ENCODE assay signal across 27 cellular contexts in the genomic region with DNA sequence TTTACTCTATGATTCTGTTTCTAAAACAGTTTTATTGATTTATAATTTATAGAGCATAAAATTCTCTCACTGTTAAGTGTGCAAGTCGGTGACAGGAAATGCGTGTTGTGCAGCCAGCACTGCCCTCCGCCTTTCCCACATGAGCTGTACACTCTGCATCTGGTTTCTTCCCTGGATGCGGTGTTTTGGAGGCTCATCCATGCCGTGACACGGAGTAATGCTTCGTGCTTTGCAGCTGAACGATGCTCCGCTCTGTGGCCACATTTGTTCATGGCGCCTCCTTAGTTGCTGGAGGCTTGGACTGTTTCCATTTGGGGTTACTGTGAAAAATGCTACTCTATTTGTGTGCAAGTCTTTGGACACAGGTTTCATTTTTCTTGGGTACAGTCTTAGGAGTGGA. TPM values are rescaled to one million over a fixed set of nuclear protein-coding genes. Genes with fewer than 3 reads are reported as not detected.
"Had no signal": no experiment of that assay in that cellular context is flagged by ENCODE, and none has a peak within 500 bp of the region (broad histone marks: within the 10 kb centered on the region; RNA-seq: fewer than 3 reads in every experiment).

No MANE protein-coding gene starts in this region.

- DNase-seq: activated CD4-positive, alpha-beta memory T cell treated with anti-CD3 and anti-CD28 coated beads, Interleukin-2, amount 10 ng/mL, durations not matched to agents 7 days and 5 days; activated CD4-positive, alpha-beta T cell treated with anti-CD3 and anti-CD28 coated beads, Interleukin-2, amount 10 ng/mL, durations not matched to agents 7 days and 5 days; activated CD4-positive, CD25-positive, alpha-beta regulatory T cell treated with anti-CD3 and anti-CD28 coated beads, Interleukin-2, amount 50 U/mL, for 72 hours; activated CD8-positive, alpha-beta memory T cell treated with anti-CD3 and anti-CD28 coated beads, Interleukin-2, amount 50 U/mL, for 48 hours; activated gamma-delta T cell; activated naive CD4-positive, alpha-beta T cell treated with anti-CD3 and anti-CD28 coated beads, Interleukin-2, amount 10 ng/mL, durations not matched to agents 7 days and 5 days; activated naive CD8-positive, alpha-beta T cell treated with anti-CD3 and anti-CD28 coated beads, Interleukin-2, amount 10 ng/mL, durations not matched to agents 7 days and 5 days; activated T-cell treated with anti-CD3 and anti-CD28 coated beads, Interleukin-2, amount 50 U/mL, for 24 hours; brain microvascular endothelial cell; kidney glomerular epithelial cell; left ventricle myocardium inferior; mesendoderm; mucosa of descending colon; nucleus accumbens; psoas muscle; stimulated activated CD4-positive, alpha-beta T cell treated with anti-CD3 and anti-CD28 coated beads, Interleukin-15, amount 100 ng/mL, for 24 hours; stimulated activated CD4-positive, alpha-beta T cell treated with anti-CD3 and anti-CD28 coated beads, Interleukin-2, amount 100 ng/mL, for 24 hours; stimulated activated naive CD4-positive, alpha-beta T cell; T-helper 9 cell; tibial artery had no signal

- ATAC-seq: esophagus mucosa, mucosa of descending colon, psoas muscle had no signal

- H3K4me3 Mint-ChIP-seq: activated CD4-positive, alpha-beta memory T cell treated with anti-CD3 and anti-CD28 coated beads, Interleukin-2, amount 10 ng/mL, durations not matched to agents 7 days and 5 days; activated CD4-positive, alpha-beta T cell treated with anti-CD3 and anti-CD28 coated beads, Interleukin-2, amount 10 ng/mL, durations not matched to agents 7 days and 5 days; activated naive CD4-positive, alpha-beta T cell treated with anti-CD3 and anti-CD28 coated beads, Interleukin-2, amount 10 ng/mL, durations not matched to agents 7 days and 5 days; activated naive CD8-positive, alpha-beta T cell treated with anti-CD3 and anti-CD28 coated beads, Interleukin-2, amount 10 ng/mL, durations not matched to agents 7 days and 5 days; activated T-cell treated with anti-CD3 and anti-CD28 coated beads, Interleukin-2, amount 50 U/mL, for 24 hours had no signal

- H3K27ac ChIP-seq: brain microvascular endothelial cell, coronary artery, left ventricle myocardium inferior, parathyroid adenoma, psoas muscle, suprapubic skin, tibial artery had no signal

- H3K27me3 ChIP-seq: brain microvascular endothelial cell, suprapubic skin, tibial artery had no signal

- H3K4me1 Mint-ChIP-seq: activated CD4-positive, alpha-beta memory T cell treated with anti-CD3 and anti-CD28 coated beads, Interleukin-2, amount 10 ng/mL, durations not matched to agents 7 days and 5 days; activated CD4-positive, alpha-beta T cell treated with anti-CD3 and anti-CD28 coated beads, Interleukin-2, amount 10 ng/mL, durations not matched to agents 7 days and 5 days; activated naive CD4-positive, alpha-beta T cell treated with anti-CD3 and anti-CD28 coated beads, Interleukin-2, amount 10 ng/mL, durations not matched to agents 7 days and 5 days; activated naive CD8-positive, alpha-beta T cell treated with anti-CD3 and anti-CD28 coated beads, Interleukin-2, amount 10 ng/mL, durations not matched to agents 7 days and 5 days had no signal

- H3K27ac Mint-ChIP-seq: activated CD4-positive, alpha-beta memory T cell treated with anti-CD3 and anti-CD28 coated beads, Interleukin-2, amount 10 ng/mL, durations not matched to agents 7 days and 5 days; activated CD4-positive, alpha-beta T cell treated with anti-CD3 and anti-CD28 coated beads, Interleukin-2, amount 10 ng/mL, durations not matched to agents 7 days and 5 days; activated naive CD4-positive, alpha-beta T cell treated with anti-CD3 and anti-CD28 coated beads, Interleukin-2, amount 10 ng/mL, durations not matched to agents 7 days and 5 days; activated naive CD8-positive, alpha-beta T cell treated with anti-CD3 and anti-CD28 coated beads, Interleukin-2, amount 10 ng/mL, durations not matched to agents 7 days and 5 days; activated T-cell treated with anti-CD3 and anti-CD28 coated beads, Interleukin-2, amount 50 U/mL, for 24 hours had no signal

- H3K27me3 Mint-ChIP-seq: activated CD4-positive, alpha-beta memory T cell treated with anti-CD3 and anti-CD28 coated beads, Interleukin-2, amount 10 ng/mL, durations not matched to agents 7 days and 5 days; activated CD4-positive, alpha-beta T cell treated with anti-CD3 and anti-CD28 coated beads, Interleukin-2, amount 10 ng/mL, durations not matched to agents 7 days and 5 days; activated naive CD8-positive, alpha-beta T cell treated with anti-CD3 and anti-CD28 coated beads, Interleukin-2, amount 10 ng/mL, durations not matched to agents 7 days and 5 days; activated T-cell treated with anti-CD3 and anti-CD28 coated beads, Interleukin-2, amount 50 U/mL, for 24 hours had no signal

- H3K4me3 ChIP-seq: coronary artery, left ventricle myocardium inferior, lung, mucosa of descending colon, psoas muscle, suprapubic skin, tibial artery had no signal

RNA-seq across cellular contexts. Expression of gene IGFALS, which starts 7.2 kb away (rescaled TPM):
- total RNA-seq: astrocyte, esophagus mucosa, left ventricle myocardium inferior, ureter had no signal
